ENCODE assay signal across 8 cellular contexts in the genomic region with DNA sequence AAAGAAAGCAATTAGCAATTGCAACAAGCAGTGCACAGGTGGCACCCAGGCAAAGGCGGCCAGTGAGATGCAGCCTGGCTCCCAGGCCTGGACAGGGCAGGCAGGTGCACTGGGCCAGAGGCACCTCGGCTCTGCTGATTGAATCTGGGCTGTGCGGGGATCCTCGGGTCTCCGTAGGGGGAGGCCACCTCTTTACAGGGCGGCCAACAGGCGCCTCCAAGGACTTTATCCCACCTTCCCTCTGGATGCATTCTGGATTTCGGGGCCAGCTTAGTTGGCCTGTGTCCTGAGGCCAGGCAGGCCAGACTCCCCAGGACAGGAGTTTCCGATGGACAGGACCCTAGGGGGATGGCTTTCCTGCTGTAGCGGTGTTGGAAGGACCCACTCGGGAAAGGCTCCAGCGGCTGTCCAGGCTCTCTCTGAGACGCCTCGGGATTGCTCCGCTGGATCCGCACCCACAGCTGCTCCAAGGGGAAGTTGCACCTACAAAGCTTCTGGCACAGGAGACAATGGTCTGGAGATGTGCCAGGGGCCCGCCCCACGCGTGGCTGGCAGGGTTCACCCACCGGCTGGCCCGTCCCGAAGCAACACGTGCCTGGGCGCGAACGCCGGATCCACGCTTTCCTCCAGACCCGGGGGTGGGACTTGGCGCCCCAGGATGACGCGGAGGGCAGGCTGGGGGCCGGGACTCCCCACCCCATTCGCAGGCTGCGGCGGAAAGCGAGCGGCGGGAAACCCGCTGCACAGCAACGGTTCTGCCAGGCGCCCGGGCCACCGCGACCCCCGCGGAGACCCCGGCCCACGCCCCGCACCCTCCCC. TPM values are rescaled to one million over a fixed set of nuclear protein-coding genes. Genes with fewer than 3 reads are reported as not detected.
DNase-seq lines count a peak whose midpoint lies in the region; ATAC-seq and TF ChIP-seq lines count a peak whose summit lies in the region.

No MANE protein-coding gene starts in this region.

- intact Hi-C loops in activated B cell treated with CpG ODN at 0.5 μM for 24 hours (cut with micrococcal nuclease): loop anchor here (1.0 to 5.0 kb wide), 6 partner anchors 10 to 254 kb away; partner anchors contain the start of gene POFUT2

- CTCF ChIA-PET in activated B cell treated with CpG ODN at 0.5 μM for 24 hours (lab: Charles Lee): no interaction called here

- H3K9me3 Mint-ChIP-seq in activated B cell treated with CpG ODN at 0.5 μM for 24 hours: no peaks in the 10 kb centered on the region
- no peaks in the 10 kb centered on the region for H3K9me3 Mint-ChIP-seq in central memory CD8-positive, alpha-beta T cell

- H3K4me3 Mint-ChIP-seq in activated B cell treated with CpG ODN at 0.5 μM for 24 hours: peak overlapping the region; percentile 77
- H3K4me3 Mint-ChIP-seq in central memory CD8-positive, alpha-beta T cell: peak overlapping the region; percentile 70

- POLR2A ChIA-PET in activated B cell treated with CpG ODN at 0.5 μM for 24 hours (lab: Charles Lee): no interaction called here

- peaks cover 4% of the 10 kb centered on the region for H3K4me1 Mint-ChIP-seq in activated B cell treated with CpG ODN at 0.5 μM for 24 hours
- H3K4me1 Mint-ChIP-seq in central memory CD8-positive, alpha-beta T cell: peaks cover 11% of the 10 kb centered on the region

- peak; percentile 65 for ATAC-seq in GM19372 (IDR thresholded peaks at IDR 0.05; ENCODE audit: low read depth, unreplicated experiment)
- peak; percentile 62 for ATAC-seq in activated B cell treated with CpG ODN at 0.5 μM for 24 hours (ENCODE audit: low read depth)
- ATAC-seq in central memory CD8-positive, alpha-beta T cell (replicated peaks; ENCODE audit: extremely low read depth, poor library complexity, severe bottlenecking): peak; percentile 79
- no peak for ATAC-seq in HG03442 (IDR thresholded peaks at IDR 0.05; ENCODE audit: unreplicated experiment)

- peaks cover 2% of the 10 kb centered on the region for H3K36me3 Mint-ChIP-seq in activated B cell treated with CpG ODN at 0.5 μM for 24 hours (ENCODE audit: low read depth)
- H3K36me3 Mint-ChIP-seq in central memory CD8-positive, alpha-beta T cell (ENCODE audit: insufficient read depth): peaks cover 1% of the 10 kb centered on the region

- H3K27me3 Mint-ChIP-seq in activated B cell treated with CpG ODN at 0.5 μM for 24 hours: no peaks in the 10 kb centered on the region
- no peaks in the 10 kb centered on the region for H3K27me3 Mint-ChIP-seq in central memory CD8-positive, alpha-beta T cell

- no peak for TF ChIP-seq CTCF in activated B cell treated with CpG ODN at 0.5 μM for 24 hours (IDR thresholded peaks at IDR 0.05)

- peak; percentile 62 to 71 for DNase-seq in AML-193 (lab: John Stamatoyannopoulos, UW)
- DNase-seq in NAMALWA (ENCODE audit: low spot score): peak; percentile 73
- DNase-seq in activated B cell treated with CpG ODN at 0.5 μM for 24 hours: peak; percentile 48
- DNase-seq in central memory CD8-positive, alpha-beta T cell (ENCODE audit: low spot score in 2 of 2): peak; percentile 49 to 57
- peak; percentile 67 for DNase-seq in kidney tubule cell (ENCODE audit: low spot score)
- peak; percentile 85 for DNase-seq in stimulated activated CD4-positive, alpha-beta T cell treated with anti-CD3 and anti-CD28 coated beads, Interleukin-1b, Interleukin-23, amount 100 ng/mL, for 48 hours

- H3K27ac Mint-ChIP-seq in activated B cell treated with CpG ODN at 0.5 μM for 24 hours: no peak overlapping the region
- H3K27ac Mint-ChIP-seq in central memory CD8-positive, alpha-beta T cell (ENCODE audit: low read depth): peak overlapping the region; percentile 51

RNA-seq across cellular contexts. Expression of gene SLC19A1, which starts 0.8 kb away (rescaled TPM):
- total RNA-seq in activated B cell treated with CpG ODN at 0.5 μM for 24 hours: 7.4 and 10.7 TPM in 2 replicates
